ENCODE assay signal across 7 cellular contexts in the genomic region with DNA sequence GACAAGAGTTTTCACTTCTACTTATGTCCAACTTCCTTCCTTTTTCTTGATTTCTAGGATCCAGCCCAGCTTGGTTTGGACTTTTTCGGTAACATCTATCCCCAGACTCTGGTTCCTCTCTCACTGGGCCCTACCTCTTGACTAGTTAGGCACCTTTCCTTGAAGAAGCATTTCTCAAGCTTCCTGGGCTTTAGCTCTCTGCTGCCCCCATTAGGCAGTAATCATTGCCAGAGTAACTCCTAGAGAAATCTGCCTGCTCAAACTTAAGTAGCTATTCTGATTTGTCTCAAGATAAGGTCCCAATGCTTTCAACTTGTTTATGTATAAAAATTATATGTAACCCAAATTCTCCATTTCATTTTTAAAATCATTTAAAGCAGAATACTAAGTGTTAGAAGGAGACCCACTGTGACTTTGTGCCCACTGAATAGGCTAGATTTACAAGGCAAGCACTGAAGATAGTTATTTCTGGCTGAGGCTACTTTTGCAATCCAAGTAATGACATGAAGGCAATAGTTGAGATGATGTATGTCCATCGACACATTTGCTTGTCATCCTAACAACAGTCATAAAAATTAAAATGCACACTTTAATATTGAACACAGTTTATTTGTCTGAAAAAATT.
DNase-seq lines count a peak whose midpoint lies in the region; ATAC-seq and TF ChIP-seq lines count a peak whose summit lies in the region.

No MANE protein-coding gene starts in this region.

- 38 to 46% methylated on average over 2 of the region's 2 CpGs for WGBS in esophagus squamous epithelium, 2 donors

- H3K36me3 ChIP-seq in OCI-LY3 (replicated peaks; ENCODE audit: low read depth, low read length) (no peaks in the 10 kb centered on the region), esophagus squamous epithelium (no peaks in the 10 kb centered on the region)

- TF ChIP-seq CTCF in OCI-LY3 (IDR thresholded peaks at IDR 0.05; ENCODE audit: low read depth, low read length) (peak; percentile 81), esophagus squamous epithelium (IDR thresholded peaks at IDR 0.05) (peak in 4 of 6 experiments; percentile 28 to 56 (median 46))

- H3K4me1 ChIP-seq in OCI-LY3 (ENCODE audit: low read length): peaks cover 5% of the 10 kb centered on the region
- H3K4me1 ChIP-seq in esophagus squamous epithelium: no peaks in the 10 kb centered on the region

- H3K27ac ChIP-seq in OCI-LY3 (ENCODE audit: low read length) (no peak overlapping the region), esophagus squamous epithelium (no peak overlapping the region)

- no peak overlapping the region for H3K4me3 Mint-ChIP-seq in immature natural killer cell

- no peaks in the 10 kb centered on the region for H3K9me3 ChIP-seq in OCI-LY3 (ENCODE audit: insufficient read depth, low read length)
- H3K9me3 ChIP-seq in esophagus squamous epithelium: no peaks in the 10 kb centered on the region

- no peak overlapping the region for H3K9ac ChIP-seq in OCI-LY3 (ENCODE audit: low read length)

- intact Hi-C loops in esophagus squamous epithelium (cut with DNase I): no loop called here

- H3K27me3 ChIP-seq in OCI-LY3 (ENCODE audit: low read depth, low read length): no peaks in the 10 kb centered on the region
- H3K27me3 ChIP-seq in esophagus squamous epithelium: no peaks in the 10 kb centered on the region

- ATAC-seq in GM21526 (IDR thresholded peaks at IDR 0.05; ENCODE audit: low FRiP score, unreplicated experiment) (peak; percentile 61), esophagus mucosa (no peak)

- H3K9me3 Mint-ChIP-seq in immature natural killer cell: peaks cover 0 to 15% (median 2%) of the 10 kb centered on the region in 6 donors

- peak overlapping the region; percentile 87 for H2AFZ ChIP-seq in OCI-LY3 (ENCODE audit: low read depth, low read length)

- no peaks in the 10 kb centered on the region for H3K79me2 ChIP-seq in OCI-LY3 (ENCODE audit: low read length)

- H3K4me3 ChIP-seq in OCI-LY3 (ENCODE audit: low read length) (no peak overlapping the region), esophagus squamous epithelium (no peak overlapping the region)

- no peaks in the 10 kb centered on the region for H3K4me1 Mint-ChIP-seq in immature natural killer cell

- H3K4me2 ChIP-seq in OCI-LY3 (ENCODE audit: low read length): peak overlapping the region; percentile 42

- H3K27ac Mint-ChIP-seq in immature natural killer cell: no peak overlapping the region

- no peak for TF ChIP-seq POLR2A in esophagus squamous epithelium (IDR thresholded peaks at IDR 0.05)

- DNase-seq in Daoy (ENCODE audit: low read depth) (peak; percentile 54), esophagus squamous epithelium (lab: John Stamatoyannopoulos, UW) (no peak), immature natural killer cell (no peak)
- DNase-seq in stimulated activated CD4-positive, alpha-beta T cell treated with anti-CD3 and anti-CD28 coated beads, TNF-alpha, amount 100 ng/mL, for 48 hours (ENCODE audit: low read depth in 3 of 3): peak in 2 of 3 donors; percentile 1 to 25

- H4K20me1 ChIP-seq in OCI-LY3 (ENCODE audit: insufficient read depth, low read length): no peaks in the 10 kb centered on the region

- H3K36me3 Mint-ChIP-seq in immature natural killer cell: no peaks in the 10 kb centered on the region

- peaks cover 0 to under 1% (median 0%) of the 10 kb centered on the region in 3 donors for H3K27me3 Mint-ChIP-seq in immature natural killer cell (ENCODE audit: low read depth in 3 of 3)

Comparison
In these comparisons a context has a peak if more than half of its experiments do, and no peak if none do; other contexts are left out.
1. DNase-seq: peak in Daoy (single experiment) and stimulated activated CD4-positive, alpha-beta T cell treated with anti-CD3 and anti-CD28 coated beads, TNF-alpha, amount 100 ng/mL, for 48 hours (2 of 3); none in esophagus squamous epithelium (single experiment) and immature natural killer cell (0 of 3).